In genomic region chr6:132143258-132143657, GRCh38 we compare ENCODE assay signal across 1 cellular context.
TF ChIP-seq lines count a peak whose summit lies in the region.

No MANE protein-coding gene starts in this region.

TF ChIP-seq in SK-N-SH, 30 proteins besides CTCF, POLR2A, EP300 and RAD21 (continued from another document):
- TF ChIP-seq, protein P1, sequence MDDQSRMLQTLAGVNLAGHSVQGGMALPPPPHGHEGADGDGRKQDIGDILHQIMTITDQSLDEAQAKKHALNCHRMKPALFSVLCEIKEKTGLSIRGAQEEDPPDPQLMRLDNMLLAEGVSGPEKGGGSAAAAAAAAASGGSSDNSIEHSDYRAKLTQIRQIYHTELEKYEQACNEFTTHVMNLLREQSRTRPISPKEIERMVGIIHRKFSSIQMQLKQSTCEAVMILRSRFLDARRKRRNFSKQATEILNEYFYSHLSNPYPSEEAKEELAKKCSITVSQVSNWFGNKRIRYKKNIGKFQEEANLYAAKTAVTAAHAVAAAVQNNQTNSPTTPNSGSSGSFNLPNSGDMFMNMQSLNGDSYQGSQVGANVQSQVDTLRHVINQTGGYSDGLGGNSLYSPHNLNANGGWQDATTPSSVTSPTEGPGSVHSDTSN (IDR thresholded peaks at IDR 0.05) = no peak
- TF ChIP-seq TAF1 (IDR thresholded peaks at IDR 0.05; ENCODE audit: borderline replicate concordance, low read depth, low read length) = no peak
- TF ChIP-seq MXI1 (IDR thresholded peaks at IDR 0.05; ENCODE audit: low read depth, low read length) = no peak
